Comparison of ENCODE assay signal across 8 cellular contexts in the genomic region with DNA sequence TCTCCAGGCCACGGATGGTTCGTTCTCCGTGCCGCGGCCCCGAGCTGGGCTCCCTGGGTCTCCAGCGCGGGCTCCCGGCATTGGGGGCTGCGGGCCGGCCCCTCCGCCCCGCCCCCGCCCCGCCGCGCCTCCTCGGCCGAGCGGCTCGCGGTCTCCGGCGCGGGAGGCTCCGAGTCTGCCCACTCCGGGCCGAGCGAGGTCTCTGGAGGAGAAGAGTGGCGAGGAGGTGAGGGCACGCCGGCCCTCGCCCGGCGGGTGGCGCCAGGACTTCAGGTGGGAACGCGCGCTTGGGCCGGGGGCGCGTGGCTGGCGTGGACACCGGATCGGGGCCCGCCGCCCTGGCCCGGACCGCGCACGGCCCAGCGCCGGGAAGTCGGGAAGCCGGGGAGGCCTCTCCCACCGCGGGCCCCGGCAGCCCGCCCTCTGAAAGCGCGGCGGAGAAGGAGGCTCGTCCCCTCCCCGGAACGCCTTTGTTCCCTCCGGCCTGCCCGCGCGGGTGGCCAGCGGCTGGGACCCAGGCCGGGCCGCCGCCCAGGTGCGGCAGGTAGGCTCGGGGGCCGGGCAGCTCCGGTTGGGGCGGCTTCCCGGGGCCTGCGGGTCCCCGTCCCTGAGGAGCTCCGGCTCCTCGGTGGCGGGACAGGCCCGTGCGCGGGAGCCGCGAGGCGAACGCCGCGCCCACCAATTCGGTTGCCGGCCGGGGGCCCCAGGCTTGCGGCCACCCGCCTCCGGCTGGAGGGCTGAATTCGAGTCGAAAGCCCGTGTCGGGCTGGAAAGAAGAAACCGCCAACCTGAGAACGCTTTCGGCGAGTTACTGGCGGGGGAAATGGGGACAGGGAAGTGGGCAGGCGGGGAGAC. TPM values are rescaled to one million over a fixed set of nuclear protein-coding genes. Genes with fewer than 3 reads are reported as not detected.
DNase-seq lines count a peak whose midpoint lies in the region; ATAC-seq, FAIRE-seq and TF ChIP-seq lines count a peak whose summit lies in the region.

No MANE protein-coding gene starts in this region.

- H3K27me3 ChIP-seq in RWPE2 (ENCODE audit: insufficient read depth, poor library complexity, severe bottlenecking) = no peaks in the 10 kb centered on the region

- H3K27ac ChIP-seq in RWPE2 (ENCODE audit: poor library complexity, severe bottlenecking) = peak overlapping the region; percentile 94
- H3K27ac ChIP-seq in caudate nucleus (ENCODE audit: low read depth, low read length) = peak overlapping the region; percentile 90

- no peak for TF ChIP-seq POLR2A in GM12891 (IDR thresholded peaks at IDR 0.05; ENCODE audit: low read depth, low read length)

- intact Hi-C loops in left colon (cut with DNase I, micrococcal nuclease) = no loop called here

- peak overlapping the region; percentile 94 for H3K4me3 ChIP-seq in RWPE2 (ENCODE audit: severe bottlenecking)

- H3K4me1 ChIP-seq in RWPE2 (ENCODE audit: insufficient read depth, poor library complexity, severe bottlenecking) = peaks cover 35% of the 10 kb centered on the region

- peaks cover 1% of the 10 kb centered on the region for H3K9me3 ChIP-seq in RWPE2 (ENCODE audit: severe bottlenecking)

- no peak for FAIRE-seq in GM12891 (lab: Jason Lieb, UNC)

- peaks cover 39% of the 10 kb centered on the region for H3K36me3 ChIP-seq in RWPE2 (ENCODE audit: low read depth)

- TF ChIP-seq CTCF in RWPE2 (IDR thresholded peaks at IDR 0.05; ENCODE audit: poor library complexity, severe bottlenecking) = peak; percentile 36

- DNase-seq in 8988T (peak; percentile 31), GM12891 (ENCODE audit: insufficient read length, low spot score) (peak; percentile 25), RWPE2 (ENCODE audit: low spot score) (no peak), caudate nucleus (lab: John Stamatoyannopoulos, UW) (no peak), left colon (peak in 1 of 2 donors; percentile 59)
- peak; percentile 47 for DNase-seq in stimulated activated CD8-positive, alpha-beta memory T cell treated with anti-CD3 and anti-CD28 coated beads, Interleukin-4, amount 100 ng/mL, for 48 hours

- ATAC-seq in RWPE2 (ENCODE audit: low read depth) = peak; percentile 11; the same call in 2 of the 3 replicates
- peak; percentile 36 for ATAC-seq in left colon
- ATAC-seq in HG03108 (IDR thresholded peaks at IDR 0.05; ENCODE audit: unreplicated experiment) = no peak
- no peak for ATAC-seq in GM21423 (IDR thresholded peaks at IDR 0.05; ENCODE audit: unreplicated experiment)

TF ChIP-seq in GM12891, 5 proteins besides CTCF, POLR2A, EP300 and RAD21:
- TF ChIP-seq SPI1 (IDR thresholded peaks at IDR 0.05; ENCODE audit: low read depth, low read length) (no peak), POU2F2 (IDR thresholded peaks at IDR 0.05; ENCODE audit: low read depth, low read length) (no peak), PAX5 (IDR thresholded peaks at IDR 0.05; ENCODE audit: insufficient read depth, low read length, severe bottlenecking) (no peak), POLR2AphosphoS5 (IDR thresholded peaks at IDR 0.05; ENCODE audit: low read depth, low read length) (no peak), TAF1 (IDR thresholded peaks at IDR 0.05; ENCODE audit: low read depth, low read length) (no peak)
TF ChIP-seq in GM12891: peak in this region for 0.

RNA-seq across cellular contexts. Expression of a gene that starts 1.1 kb away (rescaled TPM):
- 0.08 TPM for polyA plus RNA-seq in GM12891 (2012; ENCODE audit: low read depth, missing spikeins)
- 100 to 1,000 TPM in 1 of 2 donors, 10 to 100 TPM in 1; 80.3 to 106 TPM for total RNA-seq in left colon

Comparison
In these comparisons a context has a peak if more than half of its experiments do, and no peak if none do; other contexts are left out.
1. DNase-seq: peak in 8988T (single experiment), GM12891 (single experiment) and stimulated activated CD8-positive, alpha-beta memory T cell treated with anti-CD3 and anti-CD28 coated beads, Interleukin-4, amount 100 ng/mL, for 48 hours (single experiment); none in RWPE2 (single experiment) and caudate nucleus (0 of 61).
2. ATAC-seq: peak in RWPE2 (single experiment) and left colon (single experiment); none in HG03108 (single experiment) and GM21423 (single experiment).